In the genomic region with DNA sequence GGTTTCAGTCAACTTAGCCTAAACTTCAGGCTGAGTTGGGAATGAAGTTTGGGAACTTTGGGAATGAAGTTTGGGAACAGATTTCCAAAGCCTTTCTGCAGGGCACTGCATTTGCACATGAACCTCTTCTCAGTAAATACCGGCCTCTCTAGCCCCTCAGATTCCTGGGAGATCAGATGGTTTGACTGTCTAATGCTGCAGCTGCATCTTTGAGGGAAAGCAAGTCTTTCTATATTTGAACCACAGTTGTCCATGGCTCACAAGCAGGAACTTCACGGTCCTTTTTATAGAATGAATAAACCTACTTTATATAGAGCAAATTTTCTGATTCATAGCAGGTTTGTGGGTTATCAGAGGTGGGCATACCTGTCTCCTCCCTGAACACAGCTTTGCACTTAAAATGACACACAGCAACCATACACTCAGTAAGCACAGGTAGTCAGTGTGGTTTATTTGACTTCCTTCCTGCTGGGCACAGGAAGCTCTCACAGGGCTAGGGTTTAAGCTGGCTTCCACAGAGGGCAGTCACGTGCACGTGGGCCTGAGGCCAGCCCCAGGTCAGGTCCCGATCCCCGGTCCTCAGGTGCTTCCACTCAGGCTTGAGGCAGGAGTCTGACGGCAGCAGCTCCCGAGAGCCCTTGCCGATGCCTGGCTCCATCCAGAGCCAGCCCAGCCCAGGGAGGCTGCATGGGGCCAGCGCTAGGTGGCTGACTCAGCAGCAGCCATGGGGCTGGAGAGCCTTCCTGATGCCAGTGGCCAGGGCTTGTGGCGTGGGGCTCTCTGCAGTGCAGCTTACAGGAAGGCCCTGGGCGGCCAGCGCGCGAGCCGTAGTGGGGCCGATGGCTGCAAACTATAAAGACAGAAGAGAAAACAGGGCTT, we compare ENCODE assay signal across 1 cellular context.
TF ChIP-seq lines count a peak whose summit lies in the region.

No MANE protein-coding gene starts in this region.

TF ChIP-seq in A549, 52 proteins besides CTCF, POLR2A, EP300 and RAD21 (continued from another document):
- TF ChIP-seq, protein P1, sequence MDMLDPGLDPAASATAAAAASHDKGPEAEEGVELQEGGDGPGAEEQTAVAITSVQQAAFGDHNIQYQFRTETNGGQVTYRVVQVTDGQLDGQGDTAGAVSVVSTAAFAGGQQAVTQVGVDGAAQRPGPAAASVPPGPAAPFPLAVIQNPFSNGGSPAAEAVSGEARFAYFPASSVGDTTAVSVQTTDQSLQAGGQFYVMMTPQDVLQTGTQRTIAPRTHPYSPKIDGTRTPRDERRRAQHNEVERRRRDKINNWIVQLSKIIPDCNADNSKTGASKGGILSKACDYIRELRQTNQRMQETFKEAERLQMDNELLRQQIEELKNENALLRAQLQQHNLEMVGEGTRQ (IDR thresholded peaks at IDR 0.05), result no peak
- TF ChIP-seq ZSCAN20 (CRISPR knock-in tag; IDR thresholded peaks at IDR 0.05) (no peak), JUNB (IDR thresholded peaks at IDR 0.05) (no peak), SMC3 (IDR thresholded peaks at IDR 0.05) (no peak)
